8 cellular contexts compared by ENCODE assay signal in genomic region chr14:77208266-77208978, GRCh38. TPM values are rescaled to one million over a fixed set of nuclear protein-coding genes. Genes with fewer than 3 reads are reported as not detected.
DNase-seq lines count a peak whose midpoint lies in the region; ATAC-seq, FAIRE-seq and TF ChIP-seq lines count a peak whose summit lies in the region.

No MANE protein-coding gene starts in this region.

- H3K27me3 ChIP-seq in bronchial epithelial cell (ENCODE audit: control insufficient read depth, insufficient read depth, low read length) = peaks cover under 1% of the 10 kb centered on the region

- no peak for ATAC-seq in HG03571 (IDR thresholded peaks at IDR 0.05; ENCODE audit: unreplicated experiment)
- no peak for ATAC-seq in GM18505 (IDR thresholded peaks at IDR 0.05; ENCODE audit: unreplicated experiment)

- TF ChIP-seq CTCF in bronchial epithelial cell (IDR thresholded peaks at IDR 0.05; ENCODE audit: insufficient read depth, low read length, severe bottlenecking) = no peak

- peak; percentile 58 for FAIRE-seq in bronchial epithelial cell (lab: Jason Lieb, UNC)

- H3K36me3 ChIP-seq in bronchial epithelial cell (ENCODE audit: control insufficient read depth, insufficient read depth, low read length) = no peaks in the 10 kb centered on the region

- no peak for TF ChIP-seq POLR2A in GM18505 (IDR thresholded peaks at IDR 0.05; ENCODE audit: borderline replicate concordance, extremely low read depth, insufficient read depth, insufficient read length)

- no peak overlapping the region for H3K4me3 ChIP-seq in bronchial epithelial cell (ENCODE audit: low read depth, low read length)

- peak; percentile 69 for DNase-seq in DMS153 (lab: John Stamatoyannopoulos, UW)
- peak; percentile 53 for DNase-seq in M059J (ENCODE audit: low read depth)
- DNase-seq in UCSD-AML1 (lab: John Stamatoyannopoulos, UW; ENCODE audit: unreplicated experiment) = peak; percentile 66
- DNase-seq in bronchial epithelial cell (ENCODE audit: low read depth) = peak; percentile 37
- peak; percentile 95 for DNase-seq in left kidney (ENCODE audit: low read depth, low spot score)
- peak; percentile 15 to 21 (median 15) for DNase-seq in stimulated activated CD4-positive, alpha-beta T cell treated with anti-CD3 and anti-CD28 coated beads, TNF-alpha, amount 100 ng/mL, for 48 hours (ENCODE audit: low read depth in 3 of 3)

RNA-seq across cellular contexts. Expression of gene TMEM63C, which starts 26.8 kb away (rescaled TPM):
- total RNA-seq in M059J (2014; rRNA removed; shearing (Covaris generic)) = 0.20 and 0.39 TPM in 2 replicates
- total RNA-seq in bronchial epithelial cell = 0.79 and 4.5 TPM in 2 replicates

Comparison
In these comparisons a context has a peak if more than half of its experiments do, and no peak if none do; other contexts are left out.
1. DNase-seq: peak in every context shown above with its lines; median percentile 95 in left kidney; 69 in DMS153; 66 in UCSD-AML1; 53 in M059J; 37 in bronchial epithelial cell; 15 in stimulated activated CD4-positive, alpha-beta T cell treated with anti-CD3 and anti-CD28 coated beads, TNF-alpha, amount 100 ng/mL, for 48 hours.